1 cellular context compared by ENCODE assay signal in the genomic region with DNA sequence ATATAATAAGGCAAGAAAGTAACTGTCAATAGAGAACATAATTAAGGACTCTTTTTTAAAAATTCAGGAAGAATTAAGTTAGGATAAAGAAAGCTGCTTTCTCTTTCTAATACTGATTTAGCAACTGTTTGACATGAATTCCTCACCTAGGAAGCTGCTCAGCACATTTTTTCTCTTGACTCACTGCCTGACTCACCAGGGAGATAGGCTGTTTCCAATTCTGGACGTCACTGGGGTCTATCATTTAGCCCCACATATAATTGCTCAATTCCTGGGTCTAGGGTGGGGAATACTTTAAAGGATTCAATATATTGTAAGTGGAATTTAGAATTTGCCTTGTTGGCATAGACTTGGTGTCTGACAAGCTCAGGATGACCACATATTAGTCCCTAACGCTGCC.
TF ChIP-seq lines count a peak whose summit lies in the region.

No MANE protein-coding gene starts in this region.

TF ChIP-seq in liver, 16 proteins besides CTCF, POLR2A, EP300 and RAD21 (continued from another document):
- TF ChIP-seq HNF4A (conservative IDR thresholded peaks at IDR 0.05): no peak
- TF ChIP-seq RXRA (IDR thresholded peaks at IDR 0.05): no peak
- TF ChIP-seq TAF1 (conservative IDR thresholded peaks at IDR 0.05): no peak
TF ChIP-seq in liver: peak in this region for 2.
